Comparison of ENCODE assay signal across 19 cellular contexts in genomic region chr17:49640556-49640955, GRCh38. TPM values are rescaled to one million over a fixed set of nuclear protein-coding genes. Genes with fewer than 3 reads are reported as not detected.
DNase-seq lines count a peak whose midpoint lies in the region; ATAC-seq, FAIRE-seq and TF ChIP-seq lines count a peak whose summit lies in the region.
"Had no signal": no experiment of that assay in that cellular context is flagged by ENCODE, and none has a peak within 500 bp of the region (broad histone marks: within the 10 kb centered on the region; RNA-seq: fewer than 3 reads in every experiment).

No MANE protein-coding gene starts in this region.

- DNase-seq in left ventricle myocardium inferior (no peak), heart right ventricle (no peak), fibroblast of the conjunctiva (ENCODE audit: low read depth) (peak; percentile 37), gastrocnemius medialis (no peak), KBM-7 (no peak), CD14-positive monocyte (ENCODE audit: low spot score) (no peak), H54 (ENCODE audit: insufficient read length, low spot score) (no peak)
- DNase-seq in activated CD4-positive, alpha-beta memory T cell treated with anti-CD3 and anti-CD28 coated beads for 36 hours = no peak
- DNase-seq: COR-L47, GOT3, IMR-90, Kasumi-1, MM.1S, NCI-H1092 treated with DMSO at 0.1 percent for 48 hours, NCI-H2081 treated with DMSO at 0.1 percent for 48 hours, NCI-H510A treated with DMSO at 0.1 percent for 48 hours, NCI-H82 had no signal

- H3K27me3 ChIP-seq in left ventricle myocardium inferior (ENCODE audit: low read depth) = no peaks in the 10 kb centered on the region
- no peaks in the 10 kb centered on the region for H3K27me3 ChIP-seq in heart right ventricle
- H3K27me3 ChIP-seq in gastrocnemius medialis = no peaks in the 10 kb centered on the region

- TF ChIP-seq POLR2A in gastrocnemius medialis (IDR thresholded peaks at IDR 0.05) (no peak), H54 (IDR thresholded peaks at IDR 0.05; ENCODE audit: low read depth, low read length) (no peak)

- peaks cover 0 to 3% (median 0%) of the 10 kb centered on the region in 3 donors for H3K27me3 Mint-ChIP-seq in CD14-positive monocyte (ENCODE audit: low read depth in 3 of 3)
- H3K27me3 Mint-ChIP-seq in activated CD4-positive, alpha-beta memory T cell treated with anti-CD3 and anti-CD28 coated beads for 36 hours = no peaks in the 10 kb centered on the region

- H3K27ac Mint-ChIP-seq in CD14-positive monocyte = no peak overlapping the region
- H3K27ac Mint-ChIP-seq in activated CD4-positive, alpha-beta memory T cell treated with anti-CD3 and anti-CD28 coated beads for 36 hours = no peak overlapping the region

- CTCF ChIA-PET in activated CD4-positive, alpha-beta memory T cell treated with anti-CD3 and anti-CD28 coated beads for 36 hours (lab: Charles Lee) = no interaction called here

- no peak for FAIRE-seq in H54 (lab: Jason Lieb, UNC)
- FAIRE-seq: GM12892 had no signal

- 93 to 98% methylated on average over 3 of the region's 3 CpGs for WGBS in heart right ventricle, 2 donors

- intact Hi-C loops in left ventricle myocardium inferior (cut with micrococcal nuclease) = no loop called here
- intact Hi-C loops in heart right ventricle (cut with DNase I) = loop anchor here in 1 of 10 donors (5.0 kb wide), 1 partner anchor 37 kb away; the partner anchor contains the start of gene SPOP
- intact Hi-C loops in gastrocnemius medialis (cut with DNase I; ENCODE audit: low total_unique reads) = loop anchor here (5.0 kb wide), 1 partner anchor 73 kb away; no protein-coding TSS in a partner anchor
- intact Hi-C loops in CD14-positive monocyte (cut with micrococcal nuclease) = no loop called here
- intact Hi-C loops in activated CD4-positive, alpha-beta memory T cell treated with anti-CD3 and anti-CD28 coated beads for 36 hours (cut with micrococcal nuclease) = no loop called here

- in situ Hi-C loops in gastrocnemius medialis (cut with MboI; ENCODE audit: low sequenced_read_pairs in 4 of 4) = no loop called here
- in situ Hi-C loops in KBM-7 (cut with MboI; ENCODE audit: low pct_unique_long_range_greater_than_20kb, low sequenced_read_pairs) = no loop called here

- H3K9me3 ChIP-seq in left ventricle myocardium inferior (replicated peaks) = no peaks in the 10 kb centered on the region
- H3K9me3 ChIP-seq in heart right ventricle = peaks cover 0 to 9% (median 0%) of the 10 kb centered on the region in 11 donors
- H3K9me3 ChIP-seq in gastrocnemius medialis = no peaks in the 10 kb centered on the region

- H3K4me1 ChIP-seq in left ventricle myocardium inferior = peaks cover 94% of the 10 kb centered on the region
- H3K4me1 ChIP-seq in heart right ventricle = peaks cover 0 to 82% (median 42%) of the 10 kb centered on the region in 9 donors
- peaks cover 35 to 58% of the 10 kb centered on the region in 2 donors for H3K4me1 ChIP-seq in gastrocnemius medialis

- ATAC-seq in heart right ventricle = no peak
- no peak for ATAC-seq in gastrocnemius medialis

- H3K27ac ChIP-seq in left ventricle myocardium inferior (replicated peaks) (peak overlapping the region; percentile 7), heart right ventricle (peak overlapping the region in 1 of 10 donors; percentile 13), gastrocnemius medialis (peak overlapping the region; percentile 38 to 87 (median 62))
- H3K27ac ChIP-seq: C4-2B had no signal

- peaks cover 4% of the 10 kb centered on the region for H3K4me1 Mint-ChIP-seq in CD14-positive monocyte
- H3K4me1 Mint-ChIP-seq in activated CD4-positive, alpha-beta memory T cell treated with anti-CD3 and anti-CD28 coated beads for 36 hours (ENCODE audit: low read depth) = peaks cover 52% of the 10 kb centered on the region

- H3K36me3 ChIP-seq in left ventricle myocardium inferior = no peaks in the 10 kb centered on the region
- H3K36me3 ChIP-seq in heart right ventricle = peaks cover 0 to 7% (median 0%) of the 10 kb centered on the region in 9 donors
- H3K36me3 ChIP-seq in gastrocnemius medialis = no peaks in the 10 kb centered on the region

- no peak for TF ChIP-seq CTCF in left ventricle myocardium inferior (IDR thresholded peaks at IDR 0.05; ENCODE audit: borderline replicate concordance)
- no peak for TF ChIP-seq CTCF in heart right ventricle (IDR thresholded peaks at IDR 0.05)
- no peak for TF ChIP-seq CTCF in gastrocnemius medialis (IDR thresholded peaks at IDR 0.05 in 4 of 5, conservative IDR thresholded peaks at IDR 0.05 in 1 of 5)
- TF ChIP-seq CTCF in CD14-positive monocyte (IDR thresholded peaks at IDR 0.05) = no peak

- peaks cover 4 to 26% of the 10 kb centered on the region in 2 donors for H3K36me3 Mint-ChIP-seq in CD14-positive monocyte
- H3K36me3 Mint-ChIP-seq in activated CD4-positive, alpha-beta memory T cell treated with anti-CD3 and anti-CD28 coated beads for 36 hours = peaks cover 10% of the 10 kb centered on the region

- POLR2A ChIA-PET in activated CD4-positive, alpha-beta memory T cell treated with anti-CD3 and anti-CD28 coated beads for 36 hours (lab: Charles Lee) = no interaction called here

- no peak overlapping the region for H3K4me3 Mint-ChIP-seq in CD14-positive monocyte
- H3K4me3 Mint-ChIP-seq in activated CD4-positive, alpha-beta memory T cell treated with anti-CD3 and anti-CD28 coated beads for 36 hours = no peak overlapping the region

- peaks cover 0 to 6% (median 0%) of the 10 kb centered on the region in 7 donors for H3K9me3 Mint-ChIP-seq in CD14-positive monocyte
- no peaks in the 10 kb centered on the region for H3K9me3 Mint-ChIP-seq in activated CD4-positive, alpha-beta memory T cell treated with anti-CD3 and anti-CD28 coated beads for 36 hours

- no peak overlapping the region for H3K4me3 ChIP-seq in left ventricle myocardium inferior
- H3K4me3 ChIP-seq in heart right ventricle = no peak overlapping the region
- no peak overlapping the region for H3K4me3 ChIP-seq in gastrocnemius medialis

RNA-seq across cellular contexts. Expression of gene SPOP, which starts 37.3 kb away (rescaled TPM):
- 66.9 TPM for total RNA-seq in left ventricle myocardium inferior
- 10 to 100 TPM; 39.8 to 79.9 (median 67.7) TPM for total RNA-seq in heart right ventricle
- polyA plus RNA-seq in heart right ventricle = 10 to 100 TPM; 42.4 to 44.5 TPM
- 10 to 100 TPM; 27.5 to 57.5 (median 53.5) TPM for total RNA-seq in gastrocnemius medialis
- 10 to 100 TPM; 63.2 to 65.5 TPM for polyA plus RNA-seq in CD14-positive monocyte
- 10 to 100 TPM; 53.4 to 60.0 TPM for total RNA-seq in activated CD4-positive, alpha-beta memory T cell treated with anti-CD3 and anti-CD28 coated beads for 36 hours
